20 cellular contexts compared by ENCODE assay signal in the genomic region with DNA sequence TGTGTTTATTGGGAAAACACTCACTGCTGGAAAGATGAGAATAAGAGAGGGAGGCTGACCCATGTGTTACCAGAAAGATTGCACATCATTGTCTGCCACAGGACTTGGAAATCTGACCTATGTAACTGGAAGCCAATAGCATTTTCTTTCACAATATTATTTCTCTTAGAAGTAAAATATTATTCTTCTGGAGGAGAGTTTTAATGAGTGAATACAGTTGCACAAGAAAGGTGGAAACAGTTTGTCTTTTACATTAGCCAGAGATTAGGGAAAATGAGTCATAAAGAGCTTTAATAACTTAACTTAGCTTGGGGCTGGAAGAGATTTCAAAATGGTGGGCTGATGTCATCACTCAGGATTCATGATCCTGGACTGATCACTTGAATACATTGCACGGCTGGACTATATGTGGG. TPM values are rescaled to one million over a fixed set of nuclear protein-coding genes. Genes with fewer than 3 reads are reported as not detected.
A peak's percentile ranks its signal among the peaks of the same experiment; 100 is the strongest.
DNase-seq lines count a peak whose midpoint lies in the region; ATAC-seq and TF ChIP-seq lines count a peak whose summit lies in the region.
"Had no signal": no experiment of that assay in that cellular context is flagged by ENCODE, and none has a peak within 500 bp of the region (broad histone marks: within the 10 kb centered on the region; RNA-seq: fewer than 3 reads in every experiment).

No MANE protein-coding gene starts in this region.

- peaks cover 4% of the 10 kb centered on the region for H3K4me1 ChIP-seq in RWPE2 (ENCODE audit: insufficient read depth, poor library complexity, severe bottlenecking)
- peaks cover 4% of the 10 kb centered on the region for H3K4me1 ChIP-seq in osteoblast (ENCODE audit: insufficient read depth, low read length)

- no peaks in the 10 kb centered on the region for H3K9me3 Mint-ChIP-seq in osteocyte (ENCODE audit: unreplicated experiment)
- peaks cover 5% of the 10 kb centered on the region for H3K9me3 Mint-ChIP-seq in Calu3 (ENCODE audit: low read depth, unreplicated experiment)

- no peak overlapping the region for H2AFZ ChIP-seq in osteoblast (ENCODE audit: low read length)

- H3K4me3 ChIP-seq in RWPE2 (ENCODE audit: severe bottlenecking) (no peak overlapping the region), osteoblast (ENCODE audit: insufficient read depth, low read length) (no peak overlapping the region)
- H3K4me3 ChIP-seq: thoracic aorta had no signal

- H3K4me3 Mint-ChIP-seq in osteocyte (ENCODE audit: unreplicated experiment) (no peak overlapping the region), Calu3 (ENCODE audit: low read depth, unreplicated experiment) (no peak overlapping the region)
- H3K4me3 Mint-ChIP-seq: activated naive CD4-positive, alpha-beta T cell treated with anti-CD3 and anti-CD28 coated beads, Interleukin-2, amount 50 U/mL, for 24 hours had no signal

- H3K27ac Mint-ChIP-seq in osteocyte (ENCODE audit: unreplicated experiment) (no peak overlapping the region), Calu3 (ENCODE audit: unreplicated experiment) (no peak overlapping the region)
- H3K27ac Mint-ChIP-seq: activated naive CD4-positive, alpha-beta T cell treated with anti-CD3 and anti-CD28 coated beads, Interleukin-2, amount 50 U/mL, for 24 hours had no signal

- H3K4me1 Mint-ChIP-seq in osteocyte (ENCODE audit: unreplicated experiment) (peaks cover 21% of the 10 kb centered on the region), Calu3 (ENCODE audit: low read depth, unreplicated experiment) (no peaks in the 10 kb centered on the region)
- H3K4me1 Mint-ChIP-seq: activated naive CD4-positive, alpha-beta T cell treated with anti-CD3 and anti-CD28 coated beads, Interleukin-2, amount 50 U/mL, for 24 hours had no signal

- H3K27ac ChIP-seq in RWPE2 (ENCODE audit: poor library complexity, severe bottlenecking), result no peak overlapping the region
- no peak overlapping the region for H3K27ac ChIP-seq in osteoblast (ENCODE audit: low read depth, low read length)
- H3K27ac ChIP-seq: neutrophil, thoracic aorta had no signal

- no peaks in the 10 kb centered on the region for H4K20me1 ChIP-seq in osteoblast (ENCODE audit: insufficient read depth, low read length)

- ATAC-seq in RWPE2 (ENCODE audit: low read depth) (peak; percentile 90), HG03139 (IDR thresholded peaks at IDR 0.05; ENCODE audit: unreplicated experiment) (no peak)

- H3K4me2 ChIP-seq in osteoblast (ENCODE audit: insufficient read depth, low read length), result no peak overlapping the region
- H3K4me2 ChIP-seq: SK-N-SH had no signal

- H3K9me3 ChIP-seq in RWPE2 (ENCODE audit: severe bottlenecking) (no peaks in the 10 kb centered on the region), osteoblast (ENCODE audit: low read depth, low read length) (no peaks in the 10 kb centered on the region)
- H3K9me3 ChIP-seq: neutrophil, SK-N-SH, thoracic aorta had no signal

- DNase-seq in EH (ENCODE audit: low read depth), result peak; percentile 71
- no peak for DNase-seq in RWPE2 (ENCODE audit: low spot score)
- DNase-seq in fibroblast of gingiva (ENCODE audit: low read depth), result peak; percentile 92
- DNase-seq in osteoblast (ENCODE audit: insufficient read length, low spot score, missing footprints), result peak; percentile 70
- no peak for DNase-seq in osteocyte (ENCODE audit: extremely low spot score, unreplicated experiment)
- DNase-seq in Calu3, result no peak
- no peak for DNase-seq in hippocampal formation (lab: John Stamatoyannopoulos, UW)
- DNase-seq: activated CD4-positive, alpha-beta T cell treated with anti-CD3 and anti-CD28 coated beads, Interleukin-2, amount 50 U/mL, for 4 hours; activated T-cell treated with anti-CD3 and anti-CD28 coated beads, Interleukin-2, amount 50 U/mL, for 1 hour; C1 segment of cervical spinal cord; NCI-H2029 treated with DMSO at 0.1 percent for 48 hours; NCI-H524 treated with DMSO at 0.1 percent for 48 hours; SK-N-SH; stimulated activated CD4-positive, alpha-beta T cell treated with anti-CD3 and anti-CD28 coated beads, Interleukin-4, amount 100 ng/mL, for 24 hours had no signal

- H3K36me3 ChIP-seq in RWPE2 (ENCODE audit: low read depth), result no peaks in the 10 kb centered on the region
- H3K36me3 ChIP-seq in osteoblast (ENCODE audit: insufficient read depth, low read length), result no peaks in the 10 kb centered on the region
- H3K36me3 ChIP-seq: neutrophil, thoracic aorta had no signal

- H3K27me3 Mint-ChIP-seq in osteocyte (ENCODE audit: unreplicated experiment) (no peaks in the 10 kb centered on the region), Calu3 (ENCODE audit: unreplicated experiment) (no peaks in the 10 kb centered on the region)

- H3K79me2 ChIP-seq in osteoblast (ENCODE audit: insufficient read depth, low read length), result no peaks in the 10 kb centered on the region

- intact Hi-C loops in Calu3 (cut with micrococcal nuclease; ENCODE audit: unreplicated experiment), result no loop called here

- H3K27me3 ChIP-seq in RWPE2 (ENCODE audit: insufficient read depth, poor library complexity, severe bottlenecking), result no peaks in the 10 kb centered on the region
- H3K27me3 ChIP-seq in osteoblast (ENCODE audit: insufficient read depth, low read length), result no peaks in the 10 kb centered on the region
- H3K27me3 ChIP-seq: neutrophil had no signal

- no TSS peak for BruUV-seq in Calu3 (replicated peaks; lab: Mats Ljungman, UMichigan)

- no peak for TF ChIP-seq CTCF in RWPE2 (IDR thresholded peaks at IDR 0.05; ENCODE audit: poor library complexity, severe bottlenecking)
- TF ChIP-seq CTCF in osteoblast (IDR thresholded peaks at IDR 0.05; ENCODE audit: extremely low read depth, low read depth, low read length), result no peak
- TF ChIP-seq CTCF in osteocyte (IDR thresholded peaks at IDR 0.05), result no peak
- TF ChIP-seq CTCF in Calu3 (IDR thresholded peaks at IDR 0.05; ENCODE audit: unreplicated experiment), result no peak

- CTCF ChIA-PET in Calu3 (lab: Charles Lee), result no interaction called here

- H3K36me3 Mint-ChIP-seq in osteocyte (ENCODE audit: unreplicated experiment), result no peaks in the 10 kb centered on the region
- no peaks in the 10 kb centered on the region for H3K36me3 Mint-ChIP-seq in Calu3 (ENCODE audit: insufficient read depth, unreplicated experiment)
- H3K36me3 Mint-ChIP-seq: activated naive CD4-positive, alpha-beta T cell treated with anti-CD3 and anti-CD28 coated beads, Interleukin-2, amount 50 U/mL, for 24 hours had no signal

RNA-seq across cellular contexts. Expression of a gene that starts 31.5 kb away (rescaled TPM):
- total RNA-seq in osteoblast (6.2 and 9.8 TPM in 2 replicates), osteocyte (0.24 and 0.44 TPM in 2 replicates), Calu3 (2022) (4.2 and 4.3 TPM in 2 replicates)
- total RNA-seq: mononuclear cell, OCI-LY7 had no signal

Comparison
In these comparisons a context has a peak if more than half of its experiments do, and no peak if none do; other contexts are left out.
1. DNase-seq: peak in EH (single experiment), fibroblast of gingiva (single experiment) and osteoblast (single experiment); none in RWPE2 (single experiment), osteocyte (single experiment), Calu3 (single experiment) and hippocampal formation (0 of 2).